10 cellular contexts compared by ENCODE assay signal in the genomic region with DNA sequence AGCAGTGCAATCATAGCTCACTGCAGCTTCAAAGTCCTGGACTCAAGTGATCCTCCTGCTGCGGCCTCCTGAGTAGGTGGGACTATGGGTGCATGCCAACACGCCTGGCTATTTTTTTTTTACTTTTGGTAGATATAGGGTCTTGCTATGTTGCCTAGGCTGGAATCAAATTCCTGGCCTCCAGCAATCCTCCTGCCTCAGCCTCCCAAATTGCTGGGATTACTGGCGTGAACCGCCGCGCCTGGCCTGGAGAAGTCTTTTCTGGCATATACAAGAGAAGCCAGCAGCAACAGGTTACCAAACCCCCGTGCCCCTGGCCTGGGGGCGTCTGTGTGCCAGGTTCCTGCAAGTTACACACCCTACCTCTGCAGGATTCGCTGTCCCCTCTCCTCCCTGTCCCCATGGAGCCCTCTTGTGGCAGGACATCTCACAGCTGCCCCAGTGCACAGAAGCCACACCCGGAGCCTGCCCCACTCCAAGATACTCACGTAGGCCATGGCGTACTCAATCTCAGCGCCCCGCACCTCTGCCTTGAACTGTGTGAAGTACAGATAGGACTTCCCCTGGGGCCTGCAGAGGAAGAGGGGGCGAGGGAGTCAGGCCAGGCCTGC. TPM values are rescaled to one million over a fixed set of nuclear protein-coding genes. Genes with fewer than 3 reads are reported as not detected.
DNase-seq lines count a peak whose midpoint lies in the region; ATAC-seq and TF ChIP-seq lines count a peak whose summit lies in the region.
"Had no signal": no experiment of that assay in that cellular context is flagged by ENCODE, and none has a peak within 500 bp of the region (broad histone marks: within the 10 kb centered on the region; RNA-seq: fewer than 3 reads in every experiment).

No MANE protein-coding gene starts in this region.

- H3K79me2 ChIP-seq in hepatocyte = peaks cover 6% of the 10 kb centered on the region

- H3K4me1 ChIP-seq in HEK293 (ENCODE audit: control insufficient read depth, insufficient read depth, low read length) = no peaks in the 10 kb centered on the region
- H3K4me1 ChIP-seq in hepatocyte (ENCODE audit: insufficient read depth) = no peaks in the 10 kb centered on the region

- peak; percentile 71 for TF ChIP-seq CTCF in HEK293 (tag by site-specific recombination; IDR thresholded peaks at IDR 0.05)
- peak; percentile 24 for TF ChIP-seq CTCF in hepatocyte (IDR thresholded peaks at IDR 0.05; ENCODE audit: poor library complexity)

- no peak overlapping the region for H3K27ac ChIP-seq in HEK293 (ENCODE audit: extremely low read depth, low read depth, low read length)
- no peak overlapping the region for H3K27ac ChIP-seq in hepatocyte

- H3K36me3 ChIP-seq in HEK293 (ENCODE audit: control insufficient read depth in 2 of 2, insufficient read depth in 1 of 2, low read length in 2 of 2) (peaks cover 3 to 82% of the 10 kb centered on the region in 2 experiments; a peak in 2 of 3 replicates), hepatocyte (replicated peaks; ENCODE audit: insufficient read depth, low read depth) (no peaks in the 10 kb centered on the region)

- ATAC-seq in T-cell (replicated peaks in 1 of 4) (peak in 3 of 4 experiments; percentile 24 to 33 (median 26)), GM21390 (IDR thresholded peaks at IDR 0.05; ENCODE audit: unreplicated experiment) (no peak), HG03095 (IDR thresholded peaks at IDR 0.05; ENCODE audit: unreplicated experiment) (no peak)

- H3K36me3 Mint-ChIP-seq in T-cell = peaks cover 16% of the 10 kb centered on the region
- H3K36me3 Mint-ChIP-seq: activated naive CD8-positive, alpha-beta T cell had no signal

- WGBS in hepatocyte (ENCODE audit: low lambda C conversion rate, missing lambda C conversion rate) = 88% methylated on average over 15 of the region's 15 CpGs

- H3K27me3 ChIP-seq in hepatocyte = no peaks in the 10 kb centered on the region

- DNase-seq in AML-193 (lab: John Stamatoyannopoulos, UW) (peak; percentile 36 to 38), T-cell (peak in 1 of 34 experiments; percentile 16), hepatocyte (ENCODE audit: low spot score) (peak; percentile 48), SKM-1 treated with dmso at 0.1 percent for 144 hours (lab: John Stamatoyannopoulos, UW; ENCODE audit: unreplicated experiment) (no peak), NCI-H748 (lab: John Stamatoyannopoulos, UW; ENCODE audit: unreplicated experiment) (no peak)
- DNase-seq: left cardiac atrium had no signal

- no peak overlapping the region for H3K27ac Mint-ChIP-seq in T-cell
- H3K27ac Mint-ChIP-seq: activated naive CD8-positive, alpha-beta T cell had no signal

- H3K9me3 ChIP-seq in HEK293 (ENCODE audit: control insufficient read depth, insufficient read depth, low read depth, low read length) (no peaks in the 10 kb centered on the region), hepatocyte (ENCODE audit: low read depth) (no peaks in the 10 kb centered on the region)

- H3K4me3 ChIP-seq in HEK293 (ENCODE audit: low read depth, low read length) (no peak overlapping the region), hepatocyte (no peak overlapping the region)

- H3K9me2 ChIP-seq in hepatocyte (replicated peaks; ENCODE audit: insufficient read depth) = no peaks in the 10 kb centered on the region

- POLR2A ChIA-PET in HEK293 (lab: Yijun Ruan, JAX) = interaction anchor here (0.6 kb wide), 1 partner anchor 26 kb away, joined by 3 read pairs; no protein-coding TSS in a partner anchor
- POLR2A ChIA-PET in T-cell (lab: Charles Lee) = interaction anchor here in 1 of 2 donors (1.2 kb wide), 1 partner anchor 9 kb away, joined by 3 read pairs; no protein-coding TSS in a partner anchor

- CTCF ChIA-PET in HEK293 (lab: Yijun Ruan, JAX) = interaction anchor here (0.8 to 1.3 kb wide), 3 partner anchors 19 to 93 kb away, joined by 3 to 5 read pairs (median 5); no protein-coding TSS in a partner anchor
- CTCF ChIA-PET in T-cell (lab: Charles Lee) = no interaction called here

- no peaks in the 10 kb centered on the region for H4K20me1 ChIP-seq in hepatocyte (ENCODE audit: insufficient read depth, poor library complexity, severe bottlenecking)

- no peaks in the 10 kb centered on the region for H3K9me3 Mint-ChIP-seq in T-cell

- no peak overlapping the region for H2AFZ ChIP-seq in hepatocyte

- peaks cover 0 to 2% (median 0%) of the 10 kb centered on the region in 3 donors for H3K4me1 Mint-ChIP-seq in T-cell

- no peak overlapping the region for H3K4me3 Mint-ChIP-seq in T-cell
- H3K4me3 Mint-ChIP-seq: activated naive CD8-positive, alpha-beta T cell had no signal

- no peaks in the 10 kb centered on the region for H3K27me3 Mint-ChIP-seq in T-cell
- H3K27me3 Mint-ChIP-seq: activated naive CD8-positive, alpha-beta T cell had no signal

- no peak overlapping the region for H3K4me2 ChIP-seq in hepatocyte

TF ChIP-seq in HEK293, 187 proteins besides CTCF, POLR2A, EP300 and RAD21:
- TF ChIP-seq SCRT2 (tag by site-specific recombination; IDR thresholded peaks at IDR 0.05) (peak; percentile 58), ZNF580 (tag by site-specific recombination; IDR thresholded peaks at IDR 0.05) (no peak), ZBTB48 (tag by site-specific recombination; IDR thresholded peaks at IDR 0.05) (no peak), ZNF121 (tag by site-specific recombination; IDR thresholded peaks at IDR 0.05) (0 out of 2 replicates have a peak, but pooled peaks have one; percentile 26), ZNF654 (tag by site-specific recombination; IDR thresholded peaks at IDR 0.05; ENCODE audit: low read depth) (peak; percentile 35), GLIS1 (tag by site-specific recombination; IDR thresholded peaks at IDR 0.05) (peak; percentile 19; the same call in 1 of the 2 replicates)

RNA-seq across cellular contexts. Expression of gene MYDGF, which starts 9.9 kb away (rescaled TPM):
- total RNA-seq in T-cell (10 to 100 TPM; 27.5 to 46.4 (median 38.3) TPM), hepatocyte (125 and 158 TPM in 2 replicates)
- 365 and 405 TPM in 2 replicates for polyA plus RNA-seq in hepatocyte

RNA-seq across cellular contexts. Expression of gene TNFAIP8L1, which starts 21.0 kb away (rescaled TPM):
- 10 to 100 TPM; 10.8 to 23.0 (median 19.5) TPM for total RNA-seq in T-cell
- 10.0 and 13.6 TPM in 2 replicates for total RNA-seq in hepatocyte
- polyA plus RNA-seq in hepatocyte = 8.7 and 14.3 TPM in 2 replicates

Comparison
In these comparisons a context has a peak if more than half of its experiments do, and no peak if none do; other contexts are left out.
1. DNase-seq: peak in AML-193 (2 of 2) and hepatocyte (single experiment); none in SKM-1 treated with dmso at 0.1 percent for 144 hours (single experiment) and NCI-H748 (single experiment).
2. ATAC-seq: peak in T-cell (3 of 4); none in GM21390 (single experiment) and HG03095 (single experiment).